8 cellular contexts compared by ENCODE assay signal in the genomic region with DNA sequence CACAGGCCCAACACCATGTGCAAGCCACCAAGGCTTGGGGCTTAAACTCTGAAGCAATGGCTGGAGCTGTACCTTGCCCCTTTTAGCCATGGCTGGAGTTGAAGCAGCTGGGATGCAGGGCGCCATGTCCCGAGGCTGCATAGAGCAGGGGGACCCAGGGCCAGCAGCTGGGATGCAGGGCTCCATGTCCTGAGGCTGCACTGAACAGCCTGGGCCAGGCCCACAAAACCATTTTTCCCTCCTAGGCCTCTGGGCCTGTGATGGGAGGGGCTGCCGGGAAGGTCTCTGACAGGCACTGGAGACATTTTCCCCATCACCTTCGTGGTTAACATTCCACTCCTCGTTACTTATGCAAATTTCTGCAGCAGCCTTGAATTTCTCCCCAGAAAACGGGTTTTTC.
"Had no signal": no experiment of that assay in that cellular context is flagged by ENCODE, and none has a peak within 500 bp of the region (broad histone marks: within the 10 kb centered on the region; RNA-seq: fewer than 3 reads in every experiment).

No MANE protein-coding gene starts in this region.

- DNase-seq: GM23248, GOT3, H7 had no signal

- H2AFZ ChIP-seq: GM23248 had no signal

- H3K9ac ChIP-seq: GM23248 had no signal

- H3K27ac ChIP-seq: GM23248, HL-60 had no signal

- H3K4me3 ChIP-seq: GM23248, HAP-1 had no signal

- FAIRE-seq: HepG2 had no signal

- H3K27ac Mint-ChIP-seq: IgD-negative memory B cell had no signal

- ATAC-seq: HCT116, HepG2 had no signal

- H3K4me1 ChIP-seq: HAP-1 had no signal
